In genomic region chr10:5297466-5297865, GRCh38 we compare ENCODE assay signal across 11 cellular contexts.
A peak's percentile ranks its signal among the peaks of the same experiment; 100 is the strongest.
DNase-seq lines count a peak whose midpoint lies in the region; TF ChIP-seq lines count a peak whose summit lies in the region.
"Had no signal": no experiment of that assay in that cellular context is flagged by ENCODE, and none has a peak within 500 bp of the region (broad histone marks: within the 10 kb centered on the region; RNA-seq: fewer than 3 reads in every experiment).

No MANE protein-coding gene starts in this region.

- H3K9me3 ChIP-seq in thymus (ENCODE audit: control insufficient read depth) = peaks cover 2% of the 10 kb centered on the region
- H3K9me3 ChIP-seq: vagina had no signal

- H3K36me3 ChIP-seq in thymus (ENCODE audit: control insufficient read depth, insufficient read depth) = no peaks in the 10 kb centered on the region
- H3K36me3 ChIP-seq: vagina had no signal

- TF ChIP-seq CTCF in foreskin fibroblast (IDR thresholded peaks at IDR 0.05; ENCODE audit: low read depth, low read length) = no peak

- H3K4me3 ChIP-seq in foreskin fibroblast (ENCODE audit: low read depth in 1 of 2, low read length in 2 of 2) (no peak overlapping the region), thymus (ENCODE audit: low read length) (no peak overlapping the region)
- H3K4me3 ChIP-seq: vagina had no signal

- 68% methylated on average over 3 of the region's 3 CpGs for WGBS in thymus

- peak overlapping the region; percentile 93 for H3K27ac Mint-ChIP-seq in activated T-cell treated with anti-CD3 and anti-CD28 coated beads, Interleukin-2, amount 50 U/mL, for 24 hours

- DNase-seq in activated effector memory CD4-positive, alpha-beta T cell treated with anti-CD3 and anti-CD28 coated beads, Interleukin-2, amount 50 U/mL, for 16 hours = peak; percentile 73
- no peak for DNase-seq in activated effector memory CD4-positive, alpha-beta T cell treated with Interleukin-2 at 50 U/mL for 16 hours
- peak; percentile 49 for DNase-seq in activated T-cell treated with anti-CD3 and anti-CD28 coated beads, Interleukin-2, amount 50 U/mL, for 24 hours
- DNase-seq in foreskin fibroblast (peak; percentile 58 to 76), NCI-H2171 (lab: John Stamatoyannopoulos, UW) (no peak), T-helper 9 cell (no peak), erythroblast (lab: John Stamatoyannopoulos, UW) (no peak)
- DNase-seq: ACHN, KG1 had no signal

- H3K27me3 ChIP-seq in thymus (ENCODE audit: control insufficient read depth, insufficient read depth) = no peaks in the 10 kb centered on the region
- H3K27me3 ChIP-seq: vagina had no signal

- peak overlapping the region; percentile 69 for H3K27ac ChIP-seq in thymus (ENCODE audit: low read depth)
- H3K27ac ChIP-seq: vagina had no signal

- peak overlapping the region; percentile 21 for H3K4me3 Mint-ChIP-seq in activated T-cell treated with anti-CD3 and anti-CD28 coated beads, Interleukin-2, amount 50 U/mL, for 24 hours

- peaks cover 14% of the 10 kb centered on the region for H3K4me1 ChIP-seq in thymus (ENCODE audit: control insufficient read depth, insufficient read depth, low read length)

- H3K9me3 Mint-ChIP-seq in activated T-cell treated with anti-CD3 and anti-CD28 coated beads, Interleukin-2, amount 50 U/mL, for 24 hours = peaks cover 2% of the 10 kb centered on the region

- no peak for TF ChIP-seq POLR2A in erythroblast (IDR thresholded peaks at IDR 0.05; ENCODE audit: low read length)

- no peaks in the 10 kb centered on the region for H3K27me3 Mint-ChIP-seq in activated T-cell treated with anti-CD3 and anti-CD28 coated beads, Interleukin-2, amount 50 U/mL, for 24 hours

- peaks cover 60% of the 10 kb centered on the region for H3K4me1 Mint-ChIP-seq in activated T-cell treated with anti-CD3 and anti-CD28 coated beads, Interleukin-2, amount 50 U/mL, for 24 hours (ENCODE audit: low read depth)

- H3K36me3 Mint-ChIP-seq in activated T-cell treated with anti-CD3 and anti-CD28 coated beads, Interleukin-2, amount 50 U/mL, for 24 hours (ENCODE audit: low read depth) = peaks cover 5% of the 10 kb centered on the region

Comparison
In these comparisons a context has a peak if more than half of its experiments do, and no peak if none do; other contexts are left out.
1. DNase-seq: peak in activated effector memory CD4-positive, alpha-beta T cell treated with anti-CD3 and anti-CD28 coated beads, Interleukin-2, amount 50 U/mL, for 16 hours (single experiment), activated T-cell treated with anti-CD3 and anti-CD28 coated beads, Interleukin-2, amount 50 U/mL, for 24 hours (single experiment) and foreskin fibroblast (2 of 2); none in activated effector memory CD4-positive, alpha-beta T cell treated with Interleukin-2 at 50 U/mL for 16 hours (single experiment), NCI-H2171 (single experiment), T-helper 9 cell (single experiment) and erythroblast (0 of 2).